In genomic region chr1:25447547-25447946, GRCh38 we compare ENCODE assay signal across 1 cellular context.
A peak's percentile ranks its signal among the peaks of the same experiment; 100 is the strongest.
TF ChIP-seq lines count a peak whose summit lies in the region.

No MANE protein-coding gene starts in this region.

TF ChIP-seq in GM12878, 131 proteins besides CTCF, POLR2A, EP300 and RAD21 (continued from another document and continues in another):
- TF ChIP-seq, protein P1, sequence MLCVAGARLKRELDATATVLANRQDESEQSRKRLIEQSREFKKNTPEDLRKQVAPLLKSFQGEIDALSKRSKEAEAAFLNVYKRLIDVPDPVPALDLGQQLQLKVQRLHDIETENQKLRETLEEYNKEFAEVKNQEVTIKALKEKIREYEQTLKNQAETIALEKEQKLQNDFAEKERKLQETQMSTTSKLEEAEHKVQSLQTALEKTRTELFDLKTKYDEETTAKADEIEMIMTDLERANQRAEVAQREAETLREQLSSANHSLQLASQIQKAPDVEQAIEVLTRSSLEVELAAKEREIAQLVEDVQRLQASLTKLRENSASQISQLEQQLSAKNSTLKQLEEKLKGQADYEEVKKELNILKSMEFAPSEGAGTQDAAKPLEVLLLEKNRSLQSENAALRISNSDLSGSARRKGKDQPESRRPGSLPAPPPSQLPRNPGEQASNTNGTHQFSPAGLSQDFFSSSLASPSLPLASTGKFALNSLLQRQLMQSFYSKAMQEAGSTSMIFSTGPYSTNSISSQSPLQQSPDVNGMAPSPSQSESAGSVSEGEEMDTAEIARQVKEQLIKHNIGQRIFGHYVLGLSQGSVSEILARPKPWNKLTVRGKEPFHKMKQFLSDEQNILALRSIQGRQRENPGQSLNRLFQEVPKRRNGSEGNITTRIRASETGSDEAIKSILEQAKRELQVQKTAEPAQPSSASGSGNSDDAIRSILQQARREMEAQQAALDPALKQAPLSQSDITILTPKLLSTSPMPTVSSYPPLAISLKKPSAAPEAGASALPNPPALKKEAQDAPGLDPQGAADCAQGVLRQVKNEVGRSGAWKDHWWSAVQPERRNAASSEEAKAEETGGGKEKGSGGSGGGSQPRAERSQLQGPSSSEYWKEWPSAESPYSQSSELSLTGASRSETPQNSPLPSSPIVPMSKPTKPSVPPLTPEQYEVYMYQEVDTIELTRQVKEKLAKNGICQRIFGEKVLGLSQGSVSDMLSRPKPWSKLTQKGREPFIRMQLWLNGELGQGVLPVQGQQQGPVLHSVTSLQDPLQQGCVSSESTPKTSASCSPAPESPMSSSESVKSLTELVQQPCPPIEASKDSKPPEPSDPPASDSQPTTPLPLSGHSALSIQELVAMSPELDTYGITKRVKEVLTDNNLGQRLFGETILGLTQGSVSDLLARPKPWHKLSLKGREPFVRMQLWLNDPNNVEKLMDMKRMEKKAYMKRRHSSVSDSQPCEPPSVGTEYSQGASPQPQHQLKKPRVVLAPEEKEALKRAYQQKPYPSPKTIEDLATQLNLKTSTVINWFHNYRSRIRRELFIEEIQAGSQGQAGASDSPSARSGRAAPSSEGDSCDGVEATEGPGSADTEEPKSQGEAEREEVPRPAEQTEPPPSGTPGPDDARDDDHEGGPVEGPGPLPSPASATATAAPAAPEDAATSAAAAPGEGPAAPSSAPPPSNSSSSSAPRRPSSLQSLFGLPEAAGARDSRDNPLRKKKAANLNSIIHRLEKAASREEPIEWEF (IDR thresholded peaks at IDR 0.05; ENCODE audit: insufficient replicate concordance, low read depth, low read length) = no peak
- no peak for TF ChIP-seq ETV6 (conservative IDR thresholded peaks at IDR 0.05 in 1 of 2, IDR thresholded peaks at IDR 0.05 in 1 of 2; ENCODE audit: borderline replicate concordance in 1 of 2, low read depth in 1 of 2)
- TF ChIP-seq ZZZ3 (IDR thresholded peaks at IDR 0.05; ENCODE audit: control insufficient read depth, insufficient read length, low read depth) = no peak
- TF ChIP-seq, protein P2, sequence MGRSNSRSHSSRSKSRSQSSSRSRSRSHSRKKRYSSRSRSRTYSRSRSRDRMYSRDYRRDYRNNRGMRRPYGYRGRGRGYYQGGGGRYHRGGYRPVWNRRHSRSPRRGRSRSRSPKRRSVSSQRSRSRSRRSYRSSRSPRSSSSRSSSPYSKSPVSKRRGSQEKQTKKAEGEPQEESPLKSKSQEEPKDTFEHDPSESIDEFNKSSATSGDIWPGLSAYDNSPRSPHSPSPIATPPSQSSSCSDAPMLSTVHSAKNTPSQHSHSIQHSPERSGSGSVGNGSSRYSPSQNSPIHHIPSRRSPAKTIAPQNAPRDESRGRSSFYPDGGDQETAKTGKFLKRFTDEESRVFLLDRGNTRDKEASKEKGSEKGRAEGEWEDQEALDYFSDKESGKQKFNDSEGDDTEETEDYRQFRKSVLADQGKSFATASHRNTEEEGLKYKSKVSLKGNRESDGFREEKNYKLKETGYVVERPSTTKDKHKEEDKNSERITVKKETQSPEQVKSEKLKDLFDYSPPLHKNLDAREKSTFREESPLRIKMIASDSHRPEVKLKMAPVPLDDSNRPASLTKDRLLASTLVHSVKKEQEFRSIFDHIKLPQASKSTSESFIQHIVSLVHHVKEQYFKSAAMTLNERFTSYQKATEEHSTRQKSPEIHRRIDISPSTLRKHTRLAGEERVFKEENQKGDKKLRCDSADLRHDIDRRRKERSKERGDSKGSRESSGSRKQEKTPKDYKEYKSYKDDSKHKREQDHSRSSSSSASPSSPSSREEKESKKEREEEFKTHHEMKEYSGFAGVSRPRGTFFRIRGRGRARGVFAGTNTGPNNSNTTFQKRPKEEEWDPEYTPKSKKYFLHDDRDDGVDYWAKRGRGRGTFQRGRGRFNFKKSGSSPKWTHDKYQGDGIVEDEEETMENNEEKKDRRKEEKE (IDR thresholded peaks at IDR 0.05) = no peak
- TF ChIP-seq POLR2AphosphoS2 (IDR thresholded peaks at IDR 0.05; ENCODE audit: low read depth, low read length) = no peak
- TF ChIP-seq YY1 (IDR thresholded peaks at IDR 0.05; ENCODE audit: low read depth, low read length) = no peak
- TF ChIP-seq, protein P3, sequence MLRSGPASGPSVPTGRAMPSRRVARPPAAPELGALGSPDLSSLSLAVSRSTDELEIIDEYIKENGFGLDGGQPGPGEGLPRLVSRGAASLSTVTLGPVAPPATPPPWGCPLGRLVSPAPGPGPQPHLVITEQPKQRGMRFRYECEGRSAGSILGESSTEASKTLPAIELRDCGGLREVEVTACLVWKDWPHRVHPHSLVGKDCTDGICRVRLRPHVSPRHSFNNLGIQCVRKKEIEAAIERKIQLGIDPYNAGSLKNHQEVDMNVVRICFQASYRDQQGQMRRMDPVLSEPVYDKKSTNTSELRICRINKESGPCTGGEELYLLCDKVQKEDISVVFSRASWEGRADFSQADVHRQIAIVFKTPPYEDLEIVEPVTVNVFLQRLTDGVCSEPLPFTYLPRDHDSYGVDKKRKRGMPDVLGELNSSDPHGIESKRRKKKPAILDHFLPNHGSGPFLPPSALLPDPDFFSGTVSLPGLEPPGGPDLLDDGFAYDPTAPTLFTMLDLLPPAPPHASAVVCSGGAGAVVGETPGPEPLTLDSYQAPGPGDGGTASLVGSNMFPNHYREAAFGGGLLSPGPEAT (IDR thresholded peaks at IDR 0.05; ENCODE audit: low read depth) = peak; percentile 99
- no peak for TF ChIP-seq RFX5 (IDR thresholded peaks at IDR 0.05; ENCODE audit: low read depth, low read length)
- TF ChIP-seq BRCA1 (IDR thresholded peaks at IDR 0.05; ENCODE audit: low read depth, low read length) = no peak
- TF ChIP-seq SREBF1 (IDR thresholded peaks at IDR 0.05; ENCODE audit: low read length) = no peak
- TF ChIP-seq SKIL (IDR thresholded peaks at IDR 0.05; ENCODE audit: low read depth, poor library complexity, severe bottlenecking) = peak; percentile 91
- no peak for TF ChIP-seq SUZ12 (IDR thresholded peaks at IDR 0.05; ENCODE audit: unreplicated experiment)
- peak; percentile 89 for TF ChIP-seq BCL11A (IDR thresholded peaks at IDR 0.05; ENCODE audit: low read depth, low read length)
- no peak for TF ChIP-seq RCOR1 (conservative IDR thresholded peaks at IDR 0.05; ENCODE audit: low read depth, low read length)
- TF ChIP-seq HCFC1 (IDR thresholded peaks at IDR 0.05; ENCODE audit: low read length) = no peak
- TF ChIP-seq, protein P4, sequence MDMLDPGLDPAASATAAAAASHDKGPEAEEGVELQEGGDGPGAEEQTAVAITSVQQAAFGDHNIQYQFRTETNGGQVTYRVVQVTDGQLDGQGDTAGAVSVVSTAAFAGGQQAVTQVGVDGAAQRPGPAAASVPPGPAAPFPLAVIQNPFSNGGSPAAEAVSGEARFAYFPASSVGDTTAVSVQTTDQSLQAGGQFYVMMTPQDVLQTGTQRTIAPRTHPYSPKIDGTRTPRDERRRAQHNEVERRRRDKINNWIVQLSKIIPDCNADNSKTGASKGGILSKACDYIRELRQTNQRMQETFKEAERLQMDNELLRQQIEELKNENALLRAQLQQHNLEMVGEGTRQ (IDR thresholded peaks at IDR 0.05; ENCODE audit: borderline replicate concordance, low read depth, low read length) = no peak; the same call in 1 of the 2 replicates
- peak; percentile 86 for TF ChIP-seq NR2F1 (conservative IDR thresholded peaks at IDR 0.05)
- no peak for TF ChIP-seq RBBP5 (conservative IDR thresholded peaks at IDR 0.05)
- no peak for TF ChIP-seq EGR1 (IDR thresholded peaks at IDR 0.05; ENCODE audit: borderline replicate concordance in 1 of 2, low read depth in 2 of 2, low read length in 2 of 2)
- TF ChIP-seq NRF1 (conservative IDR thresholded peaks at IDR 0.05; ENCODE audit: low read depth, low read length) = no peak
- TF ChIP-seq BHLHE40 (IDR thresholded peaks at IDR 0.05; ENCODE audit: borderline replicate concordance in 1 of 2, low read depth in 2 of 2, low read length in 1 of 2) = peak; percentile 72 to 73; a peak in 3 of 4 replicates
- TF ChIP-seq HDAC6 (IDR thresholded peaks at IDR 0.05; ENCODE audit: unreplicated experiment) = no peak
- TF ChIP-seq MEF2A (IDR thresholded peaks at IDR 0.05; ENCODE audit: insufficient read depth, low read depth, low read length) = peak; percentile 63; the same call in 1 of the 2 replicates
- TF ChIP-seq CHD2 (IDR thresholded peaks at IDR 0.05; ENCODE audit: borderline replicate concordance, low read depth, low read length) = peak; percentile 42; the same call in 1 of the 2 replicates
- TF ChIP-seq KAT2A (conservative IDR thresholded peaks at IDR 0.05; ENCODE audit: control insufficient read depth, low read depth, low read length) = no peak
- no peak for TF ChIP-seq JUND (IDR thresholded peaks at IDR 0.05; ENCODE audit: low read depth, low read length)
- no peak for TF ChIP-seq TAF1 (IDR thresholded peaks at IDR 0.05; ENCODE audit: borderline replicate concordance, low read depth, low read length)
- no peak for TF ChIP-seq ZNF384 (IDR thresholded peaks at IDR 0.05; ENCODE audit: borderline replicate concordance, low read depth, low read length)
- TF ChIP-seq ZNF622 (IDR thresholded peaks at IDR 0.05) = no peak
- TF ChIP-seq MTA3 (IDR thresholded peaks at IDR 0.05; ENCODE audit: borderline replicate concordance, low read length) = no peak
- TF ChIP-seq, protein P5, sequence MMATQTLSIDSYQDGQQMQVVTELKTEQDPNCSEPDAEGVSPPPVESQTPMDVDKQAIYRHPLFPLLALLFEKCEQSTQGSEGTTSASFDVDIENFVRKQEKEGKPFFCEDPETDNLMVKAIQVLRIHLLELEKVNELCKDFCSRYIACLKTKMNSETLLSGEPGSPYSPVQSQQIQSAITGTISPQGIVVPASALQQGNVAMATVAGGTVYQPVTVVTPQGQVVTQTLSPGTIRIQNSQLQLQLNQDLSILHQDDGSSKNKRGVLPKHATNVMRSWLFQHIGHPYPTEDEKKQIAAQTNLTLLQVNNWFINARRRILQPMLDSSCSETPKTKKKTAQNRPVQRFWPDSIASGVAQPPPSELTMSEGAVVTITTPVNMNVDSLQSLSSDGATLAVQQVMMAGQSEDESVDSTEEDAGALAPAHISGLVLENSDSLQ (IDR thresholded peaks at IDR 0.05) = peak; percentile 64
- TF ChIP-seq TARDBP (IDR thresholded peaks at IDR 0.05; ENCODE audit: borderline replicate concordance) = no peak
- TF ChIP-seq MYB (IDR thresholded peaks at IDR 0.05; ENCODE audit: borderline replicate concordance, low read depth, low read length) = 0 out of 2 replicates have a peak, but pooled peaks have one; percentile 56
- TF ChIP-seq DPF2 (IDR thresholded peaks at IDR 0.05) = peak; percentile 93
- TF ChIP-seq RAD51 (IDR thresholded peaks at IDR 0.05) = peak; percentile 73
- TF ChIP-seq BACH1 (IDR thresholded peaks at IDR 0.05; ENCODE audit: borderline replicate concordance) = peak; percentile 51; the same call in 1 of the 2 replicates
- no peak for TF ChIP-seq ZNF24 (IDR thresholded peaks at IDR 0.05)
- no peak for TF ChIP-seq STAT1 (conservative IDR thresholded peaks at IDR 0.05)
- TF ChIP-seq MTA2 (IDR thresholded peaks at IDR 0.05; ENCODE audit: low read depth) = peak; percentile 93
- no peak for TF ChIP-seq ZBED1 (IDR thresholded peaks at IDR 0.05; ENCODE audit: borderline replicate concordance)
- TF ChIP-seq GABPA (IDR thresholded peaks at IDR 0.05; ENCODE audit: low read depth) = no peak
- TF ChIP-seq POU2F2 (IDR thresholded peaks at IDR 0.05; ENCODE audit: borderline replicate concordance, low read depth, low read length) = peak; percentile 31; the same call in 1 of the 3 replicates
- no peak for TF ChIP-seq CBX3 (IDR thresholded peaks at IDR 0.05; ENCODE audit: borderline replicate concordance, low read depth)
- TF ChIP-seq POLR2AphosphoS5 (IDR thresholded peaks at IDR 0.05; ENCODE audit: low read length) = no peak
- TF ChIP-seq SMC3 (IDR thresholded peaks at IDR 0.05; ENCODE audit: borderline replicate concordance, low read length) = no peak
- TF ChIP-seq WRNIP1 (IDR thresholded peaks at IDR 0.05; ENCODE audit: borderline replicate concordance, low read depth, low read length) = no peak
- no peak for TF ChIP-seq ASH2L (IDR thresholded peaks at IDR 0.05; ENCODE audit: borderline replicate concordance, low read depth)
- TF ChIP-seq JUNB (IDR thresholded peaks at IDR 0.05) = peak; percentile 73
- TF ChIP-seq KDM1A (IDR thresholded peaks at IDR 0.05; ENCODE audit: borderline replicate concordance) = no peak
- peak; percentile 84; the same call in 1 of the 2 replicates for TF ChIP-seq FOXM1 (IDR thresholded peaks at IDR 0.05; ENCODE audit: low read depth, low read length)
- no peak for TF ChIP-seq ZBTB4 (CRISPR knock-in tag; IDR thresholded peaks at IDR 0.05)
- TF ChIP-seq SIX5 (IDR thresholded peaks at IDR 0.05; ENCODE audit: low read depth, low read length, severe bottlenecking) = no peak
